In the genomic region with DNA sequence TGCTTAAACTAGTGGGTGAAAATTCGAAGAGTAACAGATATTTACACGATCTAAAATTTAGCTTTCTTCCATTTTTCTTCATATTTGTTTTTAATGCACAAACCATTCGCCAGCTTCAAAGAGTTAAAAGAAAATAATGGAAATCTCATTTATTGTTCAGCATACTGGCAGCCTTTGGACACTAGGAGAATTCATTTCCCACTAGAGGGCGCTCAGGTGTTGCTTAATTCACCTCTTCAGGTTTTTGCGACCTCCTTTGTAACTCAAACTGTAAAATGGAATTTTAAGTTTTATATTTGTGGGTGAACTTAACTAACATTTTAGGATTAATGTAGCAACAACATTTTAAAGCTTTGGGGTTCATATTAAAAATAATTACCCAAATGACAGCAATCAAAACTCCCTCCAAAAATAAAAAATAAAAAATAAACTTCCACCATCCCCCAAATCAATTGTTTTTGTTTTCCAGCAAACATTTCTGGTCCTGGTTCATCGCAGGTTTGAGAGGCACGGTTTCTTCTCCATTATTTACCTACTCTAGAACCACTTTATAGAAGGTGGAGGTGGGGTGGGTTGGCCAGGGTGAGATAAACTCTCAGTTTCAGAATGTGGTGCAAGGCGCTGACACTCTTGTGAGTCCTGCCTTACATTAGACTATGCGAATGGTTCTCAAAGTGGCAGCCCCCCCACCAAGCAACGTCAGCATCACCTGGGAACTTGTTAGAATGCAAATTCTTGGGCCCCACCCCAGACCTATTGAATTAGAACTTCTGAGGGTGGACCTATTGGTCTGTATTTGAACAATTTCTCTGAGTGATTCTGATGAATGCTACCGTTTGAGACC, we compare ENCODE assay signal across 8 cellular contexts. TPM values are rescaled to one million over a fixed set of nuclear protein-coding genes. Genes with fewer than 3 reads are reported as not detected.
A peak's percentile ranks its signal among the peaks of the same experiment; 100 is the strongest.
DNase-seq lines count a peak whose midpoint lies in the region; ATAC-seq and TF ChIP-seq lines count a peak whose summit lies in the region.

No MANE protein-coding gene starts in this region.

- peaks cover 10% of the 10 kb centered on the region for H3K27me3 ChIP-seq in neutrophil

- H3K27me3 Mint-ChIP-seq in activated CD4-positive, alpha-beta T cell treated with anti-CD3 and anti-CD28 coated beads, Interleukin-2, amount 10 ng/mL, durations not matched to agents 24 days and 14 days: peaks cover 6% of the 10 kb centered on the region

- DNase-seq in activated gamma-delta T cell treated with Interleukin-2 at 50 U/mL for 16 hours (peak; percentile 19), activated gamma-delta T cell (lab: John Stamatoyannopoulos, UW) (no peak), NCI-H2196 (lab: John Stamatoyannopoulos, UW; ENCODE audit: unreplicated experiment) (peak; percentile 62), fibroblast of mammary gland (ENCODE audit: low read depth) (peak; percentile 70)
- DNase-seq in activated CD4-positive, alpha-beta T cell treated with anti-CD3 and anti-CD28 coated beads, Interleukin-2, amount 10 ng/mL, durations not matched to agents 24 days and 14 days: peak; percentile 84

- TF ChIP-seq CTCF in fibroblast of mammary gland (conservative IDR thresholded peaks at IDR 0.05; ENCODE audit: control insufficient read depth, insufficient read depth, low read depth, low read length): peak; percentile 85
- peak; percentile 28 for TF ChIP-seq CTCF in neutrophil (IDR thresholded peaks at IDR 0.05)

- H3K36me3 ChIP-seq in neutrophil: no peaks in the 10 kb centered on the region

- no peaks in the 10 kb centered on the region for H3K9me3 Mint-ChIP-seq in activated CD4-positive, alpha-beta T cell treated with anti-CD3 and anti-CD28 coated beads, Interleukin-2, amount 10 ng/mL, durations not matched to agents 24 days and 14 days

- H3K9me3 ChIP-seq in neutrophil: no peaks in the 10 kb centered on the region

- H3K4me3 Mint-ChIP-seq in activated CD4-positive, alpha-beta T cell treated with anti-CD3 and anti-CD28 coated beads, Interleukin-2, amount 10 ng/mL, durations not matched to agents 24 days and 14 days: no peak overlapping the region

- intact Hi-C loops in activated CD4-positive, alpha-beta T cell treated with anti-CD3 and anti-CD28 coated beads, Interleukin-2, amount 10 ng/mL, durations not matched to agents 24 days and 14 days (cut with micrococcal nuclease): loop anchor here (1.0 to 10.0 kb wide), 3 partner anchors 243 to 1799 kb away; no protein-coding TSS in a partner anchor

- H3K27ac ChIP-seq in neutrophil: no peak overlapping the region

- H3K4me3 ChIP-seq in fibroblast of mammary gland (ENCODE audit: control insufficient read depth, low read depth, low read length) (no peak overlapping the region), neutrophil (ENCODE audit: low read depth in 1 of 2, low read length in 1 of 2) (no peak overlapping the region)

- ATAC-seq in HG02885 (IDR thresholded peaks at IDR 0.05; ENCODE audit: poor library complexity, unreplicated experiment): peak; percentile 70
- ATAC-seq in GM21367 (IDR thresholded peaks at IDR 0.05; ENCODE audit: unreplicated experiment): no peak

- H3K27ac Mint-ChIP-seq in activated CD4-positive, alpha-beta T cell treated with anti-CD3 and anti-CD28 coated beads, Interleukin-2, amount 10 ng/mL, durations not matched to agents 24 days and 14 days: no peak overlapping the region

- no peaks in the 10 kb centered on the region for H3K4me1 ChIP-seq in neutrophil (ENCODE audit: control insufficient read depth in 1 of 2, insufficient read depth in 1 of 2, low read depth in 1 of 2, low read length in 1 of 2)

- no peaks in the 10 kb centered on the region for H3K4me1 Mint-ChIP-seq in activated CD4-positive, alpha-beta T cell treated with anti-CD3 and anti-CD28 coated beads, Interleukin-2, amount 10 ng/mL, durations not matched to agents 24 days and 14 days

- no peaks in the 10 kb centered on the region for H3K36me3 Mint-ChIP-seq in activated CD4-positive, alpha-beta T cell treated with anti-CD3 and anti-CD28 coated beads, Interleukin-2, amount 10 ng/mL, durations not matched to agents 24 days and 14 days (ENCODE audit: low read depth)

RNA-seq across cellular contexts. Expression of gene PNPT1, which starts 24.7 kb away (rescaled TPM):
- total RNA-seq in activated CD4-positive, alpha-beta T cell treated with anti-CD3 and anti-CD28 coated beads, Interleukin-2, amount 10 ng/mL, durations not matched to agents 24 days and 14 days: 68.1 and 77.9 TPM in 2 replicates
